ENCODE assay signal across 12 cellular contexts in the genomic region with DNA sequence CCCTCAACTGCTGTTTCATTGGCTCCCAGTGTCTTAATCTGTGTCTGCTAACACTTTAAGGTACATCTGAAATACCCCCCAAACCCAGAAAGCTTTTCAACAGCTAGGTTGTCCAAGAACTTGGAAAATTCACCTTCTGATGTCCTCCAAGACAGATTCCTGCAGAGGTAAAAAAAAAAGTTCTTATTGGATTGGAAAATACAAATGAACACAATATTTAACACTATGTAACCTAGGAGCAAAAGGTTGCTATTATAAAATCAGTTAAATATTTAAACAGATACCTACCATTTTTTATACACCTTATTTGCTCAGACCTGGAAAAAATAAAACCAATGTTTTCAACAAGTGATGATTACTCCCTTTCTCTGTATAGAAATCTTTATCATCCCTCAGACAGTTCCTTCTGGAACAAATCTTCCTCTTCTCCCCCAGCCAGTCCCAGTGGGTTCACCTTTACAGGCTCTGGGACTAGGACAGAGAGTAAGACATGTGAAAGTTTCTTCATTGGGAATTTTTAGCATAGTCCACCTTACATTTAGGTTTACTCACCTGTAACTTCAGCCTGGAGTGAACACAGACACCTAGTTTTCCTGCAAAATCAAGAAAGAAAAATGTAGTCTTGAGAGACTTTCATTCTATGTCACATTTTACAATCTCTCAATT. TPM values are rescaled to one million over a fixed set of nuclear protein-coding genes. Genes with fewer than 3 reads are reported as not detected.
DNase-seq lines count a peak whose midpoint lies in the region; ATAC-seq and TF ChIP-seq lines count a peak whose summit lies in the region.
"Had no signal": no experiment of that assay in that cellular context is flagged by ENCODE, and none has a peak within 500 bp of the region (broad histone marks: within the 10 kb centered on the region; RNA-seq: fewer than 3 reads in every experiment).

No MANE protein-coding gene starts in this region.

- CTCF ChIA-PET in T-cell (lab: Charles Lee): interaction anchor here in 1 of 2 donors (1.4 kb wide), 1 partner anchor 10 kb away, joined by 4 read pairs; no protein-coding TSS in a partner anchor

- no peaks in the 10 kb centered on the region for H3K27me3 Mint-ChIP-seq in T-cell

- DNase-seq in T-cell (no peak), glomerular visceral epithelial cell (ENCODE audit: extremely low spot score) (no peak), NCI-H187 treated with DMSO at 0.1 percent for 48 hours (lab: John Stamatoyannopoulos, UW) (no peak), NCI-H1092 treated with DMSO at 0.1 percent for 48 hours (lab: John Stamatoyannopoulos, UW) (no peak)

- peaks cover 37% of the 10 kb centered on the region for H3K36me3 ChIP-seq in ACC112 (ENCODE audit: insufficient read depth, low read length)

- peaks cover 26% of the 10 kb centered on the region for H3K4me1 ChIP-seq in ACC112 (ENCODE audit: control insufficient read depth, insufficient read depth, low read length, unreplicated experiment)

- H3K79me2 ChIP-seq in ACC112 (ENCODE audit: control insufficient read depth, insufficient read depth, low read length, unreplicated experiment): peaks cover 53% of the 10 kb centered on the region

- peak; percentile 6 for TF ChIP-seq POLR2A in GM15510 (IDR thresholded peaks at IDR 0.05; ENCODE audit: borderline replicate concordance, extremely low read depth, insufficient read length)

- H3K9me3 Mint-ChIP-seq in T-cell: no peaks in the 10 kb centered on the region

- peak overlapping the region; percentile 7 to 96 for H3K27ac Mint-ChIP-seq in T-cell

- peak overlapping the region; percentile 93 to 98 (median 97) for H3K4me3 Mint-ChIP-seq in T-cell

- no peaks in the 10 kb centered on the region for H3K9me3 ChIP-seq in iPS-18c (ENCODE audit: control insufficient read depth, insufficient read depth, low read length)
- H3K9me3 ChIP-seq: SJSA1 had no signal

- H3K36me3 Mint-ChIP-seq in T-cell: peaks cover 38% of the 10 kb centered on the region

- POLR2A ChIA-PET in T-cell (lab: Charles Lee): interaction anchor here (0.5 to 6.5 kb wide), 6 partner anchors 10 to 99 kb away, joined by 3 to 71 read pairs (median 6); a partner anchor contains a TSS

- peaks cover 44 to 61% (median 54%) of the 10 kb centered on the region in 3 donors for H3K4me1 Mint-ChIP-seq in T-cell

- ATAC-seq in T-cell (replicated peaks in 1 of 4) (no peak), HG02678 (IDR thresholded peaks at IDR 0.05; ENCODE audit: unreplicated experiment) (no peak)
- ATAC-seq: esophagus mucosa had no signal

- H2AFZ ChIP-seq in ACC112 (ENCODE audit: low read length, unreplicated experiment): no peak overlapping the region

- no peaks in the 10 kb centered on the region for H3K27me3 ChIP-seq in ACC112 (ENCODE audit: insufficient read depth, low read length)
- H3K27me3 ChIP-seq: SJSA1 had no signal

- peak overlapping the region; percentile 8; the same call in 1 of the 2 replicates for H3K27ac ChIP-seq in ACC112 (ENCODE audit: low read depth, low read length)
- H3K27ac ChIP-seq: SJSA1 had no signal

- peak overlapping the region; percentile 88 for H3K4me3 ChIP-seq in ACC112 (ENCODE audit: low read depth, low read length)
- H3K4me3 ChIP-seq in iPS-18c (ENCODE audit: insufficient read depth, low read depth, low read length): peak overlapping the region; percentile 90; the same call in 1 of the 2 replicates

RNA-seq across cellular contexts. Expression of a gene that starts 13.3 kb away (rescaled TPM):
- 100 to 1,000 TPM in 4 of 5 donors, 10 to 100 TPM in 1; 91.3 to 239 (median 103) TPM for total RNA-seq in T-cell

RNA-seq across cellular contexts. Expression of a gene that starts 20.0 kb away (rescaled TPM):
- total RNA-seq in T-cell: not detected
- total RNA-seq: esophagus mucosa, liver, SJSA1, temporal lobe had no signal

RNA-seq across cellular contexts. Expression of a gene that starts 20.8 kb away (rescaled TPM):
- total RNA-seq in T-cell: 100 to 1,000 TPM in 2 of 5 donors, 10 to 100 TPM in 3; 49.3 to 132 (median 58.0) TPM

RNA-seq across cellular contexts. Expression of a gene that starts 28.0 kb away (rescaled TPM):
- total RNA-seq in T-cell: 100 to 1,000 TPM; 178 to 248 (median 237) TPM

RNA-seq across cellular contexts. Expression of a gene that starts 47.4 kb away (rescaled TPM):
- 100 to 1,000 TPM; 160 to 321 (median 169) TPM for total RNA-seq in T-cell
